Comparison of ENCODE assay signal across 19 cellular contexts in the genomic region with DNA sequence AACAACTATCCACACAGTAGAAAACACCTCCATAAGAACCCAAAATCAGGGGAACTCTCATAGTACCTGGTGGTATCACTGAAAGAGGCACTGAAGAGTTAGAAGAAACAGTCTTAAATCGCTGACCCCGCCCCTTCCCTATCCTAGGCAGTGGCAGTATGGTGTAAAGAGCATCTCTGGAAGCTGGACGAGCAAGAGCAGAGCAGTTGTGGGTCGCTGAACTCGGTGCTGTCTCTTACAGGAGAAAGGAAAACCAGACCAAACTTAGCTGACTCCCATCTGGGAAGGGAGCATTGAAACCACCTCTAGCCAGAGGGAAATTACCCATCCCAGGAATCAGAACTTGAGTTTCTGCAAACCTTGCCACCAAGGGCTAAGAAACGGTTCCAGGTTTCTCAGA. TPM values are rescaled to one million over a fixed set of nuclear protein-coding genes. Genes with fewer than 3 reads are reported as not detected.
"Had no signal": no experiment of that assay in that cellular context is flagged by ENCODE, and none has a peak within 500 bp of the region (broad histone marks: within the 10 kb centered on the region; RNA-seq: fewer than 3 reads in every experiment).

No MANE protein-coding gene starts in this region.

RNA-seq across cellular contexts. Expression of a gene that starts 2.8 kb away (rescaled TPM):
- total RNA-seq: activated naive CD4-positive, alpha-beta T cell treated with anti-CD3 and anti-CD28 coated beads for 36 hours; activated naive CD4-positive, alpha-beta T cell treated with anti-CD3 and anti-CD28 coated beads, Interleukin-2, amount 50 U/mL, for 72 hours; activated naive CD8-positive, alpha-beta T cell treated with anti-CD3 and anti-CD28 coated beads for 36 hours; activated naive CD8-positive, alpha-beta T cell treated with anti-CD3 and anti-CD28 coated beads, Interleukin-2, amount 10 ng/mL, durations not matched to agents 7 days and 5 days; activated T-cell treated with anti-CD3 and anti-CD28 coated beads, Interleukin-2, amount 50 U/mL, for 4 hours; activated T-cell treated with anti-CD3 and anti-CD28 coated beads, Interleukin-2, amount 50 U/mL, for 72 hours; activated T-helper 1 cell treated with anti-CD3 and anti-CD28 coated beads, Interleukin-12 subunit alpha, Interleukin-12 subunit beta, Interleukin-2, Interleukin-4 antibody, amounts not matched to agents 30 ng/mL and 10 ng/mL and 1 ng/mL, durations not matched to agents 14 hours and 24 hours and 36 hours; activated T-helper 17 cell treated with anti-CD3 and anti-CD28 coated beads, Interleukin-2, amount 50 U/mL, for 72 hours; activated T-helper 2 cell treated with anti-CD3 and anti-CD28 coated beads, Interferon-gamma antibody, Interleukin-2, Interleukin-4, amounts not matched to agents 10 μg/mL and 5 μg/mL and 100 μg/mL, durations not matched to agents 14 hours and 24 hours and 36 hours; adrenal gland; aorta; ascending aorta; astrocyte; body of pancreas; breast epithelium; bronchial epithelial cell; cardiac muscle cell; cardiac septum had no signal
- polyA plus RNA-seq: adipose tissue, adrenal gland, aorta, cardiac muscle cell had no signal
